In the genomic region with DNA sequence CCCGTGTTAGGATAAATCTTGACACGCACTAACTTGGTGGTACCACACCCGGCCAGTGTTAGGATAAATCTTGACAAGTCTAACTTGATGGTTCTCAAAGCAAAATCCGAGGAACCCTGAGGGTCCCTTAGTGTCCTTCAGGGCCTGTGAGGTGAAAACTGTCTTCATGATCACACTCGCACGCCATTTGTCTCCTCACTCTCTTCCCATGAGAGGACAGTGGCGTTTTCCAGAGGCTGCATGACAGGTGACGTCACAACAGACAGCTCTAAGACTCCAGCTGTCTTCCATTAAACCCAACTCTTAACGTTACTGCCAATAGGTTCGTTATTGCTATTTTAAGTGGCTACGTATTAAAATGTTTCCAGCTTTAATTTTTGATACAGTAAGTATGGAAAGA, we compare ENCODE assay signal across 16 cellular contexts. TPM values are rescaled to one million over a fixed set of nuclear protein-coding genes. Genes with fewer than 3 reads are reported as not detected.
A peak's percentile ranks its signal among the peaks of the same experiment; 100 is the strongest.
DNase-seq lines count a peak whose midpoint lies in the region; ATAC-seq and TF ChIP-seq lines count a peak whose summit lies in the region.
"Had no signal": no experiment of that assay in that cellular context is flagged by ENCODE, and none has a peak within 500 bp of the region (broad histone marks: within the 10 kb centered on the region; RNA-seq: fewer than 3 reads in every experiment).

No MANE protein-coding gene starts in this region.

- DNase-seq in adrenal gland (peak in 6 of 7 donors; percentile 48 to 73 (median 52)), Right ventricle myocardium superior (no peak), myocyte (ENCODE audit: low read depth) (peak; percentile 55), thyroid gland (no peak), NCI-H2029 treated with DMSO at 0.1 percent for 48 hours (lab: John Stamatoyannopoulos, UW) (no peak), ureter (ENCODE audit: low spot score) (no peak)
- DNase-seq in activated T-helper 1 cell treated with anti-CD3 and anti-CD28 coated beads, Interleukin-12 subunit alpha, Interleukin-12 subunit beta, Interleukin-2, Interleukin-4 antibody, amounts not matched to agents 30 ng/mL and 10 ng/mL and 1 ng/mL, durations not matched to agents 14 hours and 24 hours and 36 hours (ENCODE audit: low spot score): no peak
- DNase-seq: activated CD4-positive, alpha-beta T cell treated with anti-CD3 and anti-CD28 coated beads, Interleukin-2, amount 50 U/mL, for 1 hour; activated T-cell treated with anti-CD3 and anti-CD28 coated beads, Interleukin-2, amount 50 U/mL, for 48 hours; DMS79 treated with DMSO at 0.1 percent for 48 hours; foreskin melanocyte; T-helper 9 cell had no signal

- intact Hi-C loops in adrenal gland (cut with DNase I): no loop called here
- intact Hi-C loops in Right ventricle myocardium superior (cut with DNase I): no loop called here
- intact Hi-C loops in thyroid gland (cut with DNase I): no loop called here
- intact Hi-C loops in activated T-helper 1 cell treated with anti-CD3 and anti-CD28 coated beads, Interleukin-12 subunit alpha, Interleukin-12 subunit beta, Interleukin-2, Interleukin-4 antibody, amounts not matched to agents 30 ng/mL and 10 ng/mL and 1 ng/mL, durations not matched to agents 14 hours and 24 hours and 36 hours (cut with micrococcal nuclease): no loop called here

- peak overlapping the region; percentile 40 to 92 (median 86) for H3K27ac ChIP-seq in adrenal gland
- H3K27ac ChIP-seq in thyroid gland: peak overlapping the region; percentile 13 to 62 (median 41)
- H3K27ac ChIP-seq: thoracic aorta had no signal

- TF ChIP-seq CTCF in adrenal gland (IDR thresholded peaks at IDR 0.05) (no peak), thyroid gland (IDR thresholded peaks at IDR 0.05) (no peak)

- TF ChIP-seq POLR2A in adrenal gland (IDR thresholded peaks at IDR 0.05) (no peak), thyroid gland (IDR thresholded peaks at IDR 0.05) (no peak)

- H3K4me3 Mint-ChIP-seq in activated T-helper 1 cell treated with anti-CD3 and anti-CD28 coated beads, Interleukin-12 subunit alpha, Interleukin-12 subunit beta, Interleukin-2, Interleukin-4 antibody, amounts not matched to agents 30 ng/mL and 10 ng/mL and 1 ng/mL, durations not matched to agents 14 hours and 24 hours and 36 hours: no peak overlapping the region
- H3K4me3 Mint-ChIP-seq: neural crest cell had no signal

- H3K27me3 Mint-ChIP-seq in activated T-helper 1 cell treated with anti-CD3 and anti-CD28 coated beads, Interleukin-12 subunit alpha, Interleukin-12 subunit beta, Interleukin-2, Interleukin-4 antibody, amounts not matched to agents 30 ng/mL and 10 ng/mL and 1 ng/mL, durations not matched to agents 14 hours and 24 hours and 36 hours (ENCODE audit: insufficient read depth): peaks cover 16% of the 10 kb centered on the region

- no peaks in the 10 kb centered on the region for H3K36me3 Mint-ChIP-seq in activated T-helper 1 cell treated with anti-CD3 and anti-CD28 coated beads, Interleukin-12 subunit alpha, Interleukin-12 subunit beta, Interleukin-2, Interleukin-4 antibody, amounts not matched to agents 30 ng/mL and 10 ng/mL and 1 ng/mL, durations not matched to agents 14 hours and 24 hours and 36 hours (ENCODE audit: low read depth)

- H3K36me3 ChIP-seq in adrenal gland (replicated peaks in 1 of 2): no peaks in the 10 kb centered on the region
- H3K36me3 ChIP-seq in thyroid gland: no peaks in the 10 kb centered on the region
- H3K36me3 ChIP-seq: thoracic aorta had no signal

- H3K27ac Mint-ChIP-seq in activated T-helper 1 cell treated with anti-CD3 and anti-CD28 coated beads, Interleukin-12 subunit alpha, Interleukin-12 subunit beta, Interleukin-2, Interleukin-4 antibody, amounts not matched to agents 30 ng/mL and 10 ng/mL and 1 ng/mL, durations not matched to agents 14 hours and 24 hours and 36 hours: no peak overlapping the region

- H3K4me1 Mint-ChIP-seq in activated T-helper 1 cell treated with anti-CD3 and anti-CD28 coated beads, Interleukin-12 subunit alpha, Interleukin-12 subunit beta, Interleukin-2, Interleukin-4 antibody, amounts not matched to agents 30 ng/mL and 10 ng/mL and 1 ng/mL, durations not matched to agents 14 hours and 24 hours and 36 hours (ENCODE audit: low read depth): no peaks in the 10 kb centered on the region

- no peaks in the 10 kb centered on the region for H3K27me3 ChIP-seq in adrenal gland
- no peaks in the 10 kb centered on the region for H3K27me3 ChIP-seq in thyroid gland

- H3K4me1 ChIP-seq in adrenal gland (replicated peaks in 1 of 2) (peaks cover 22 to 29% of the 10 kb centered on the region in 2 donors), thyroid gland (no peaks in the 10 kb centered on the region)

- ATAC-seq in Right ventricle myocardium superior (ENCODE audit: poor library complexity): peak; percentile 57
- no peak for ATAC-seq in GM19324 (IDR thresholded peaks at IDR 0.05; ENCODE audit: low FRiP score, unreplicated experiment)

- no peaks in the 10 kb centered on the region for H3K9me3 Mint-ChIP-seq in activated T-helper 1 cell treated with anti-CD3 and anti-CD28 coated beads, Interleukin-12 subunit alpha, Interleukin-12 subunit beta, Interleukin-2, Interleukin-4 antibody, amounts not matched to agents 30 ng/mL and 10 ng/mL and 1 ng/mL, durations not matched to agents 14 hours and 24 hours and 36 hours
- H3K9me3 Mint-ChIP-seq: neural crest cell had no signal

- WGBS in adrenal gland, 4 donors: 41 to 66% (median 43%) methylated on average over 10 to 11 of the region's 11 CpGs
- WGBS in thyroid gland, 2 donors: 86 to 90% methylated on average over 11 of the region's 11 CpGs

- H3K9me3 ChIP-seq in adrenal gland (replicated peaks in 1 of 3) (no peaks in the 10 kb centered on the region), thyroid gland (no peaks in the 10 kb centered on the region)
- H3K9me3 ChIP-seq: thoracic aorta had no signal

- H3K4me3 ChIP-seq in adrenal gland (no peak overlapping the region), thyroid gland (replicated peaks in 1 of 3) (no peak overlapping the region)
- H3K4me3 ChIP-seq: thoracic aorta had no signal

RNA-seq across cellular contexts. Expression of gene CFAP74, which starts 13.8 kb away (rescaled TPM):
- total RNA-seq in adrenal gland: 1 to 10 TPM in 6 of 8 donors, under 1 TPM in 1, not detected in 1; 0.11 to 7.6 (median 2.8) TPM
- polyA plus RNA-seq in adrenal gland: 1 to 10 TPM in 2 of 3 donors, under 1 TPM in 1; 0.88 to 6.0 (median 4.0) TPM
- total RNA-seq in Right ventricle myocardium superior: not detected
- total RNA-seq in myocyte: not detected in 2 replicates
- polyA plus RNA-seq in myocyte (2012): not detected
- total RNA-seq in thyroid gland: under 1 TPM in 1 of 4 donors, not detected in 3; 0.13 TPM
- total RNA-seq in activated T-helper 1 cell treated with anti-CD3 and anti-CD28 coated beads, Interleukin-12 subunit alpha, Interleukin-12 subunit beta, Interleukin-2, Interleukin-4 antibody, amounts not matched to agents 30 ng/mL and 10 ng/mL and 1 ng/mL, durations not matched to agents 14 hours and 24 hours and 36 hours: not detected in 2 replicates
- total RNA-seq in ureter: 0.83 TPM
- total RNA-seq: dermis microvascular lymphatic vessel endothelial cell, thoracic aorta had no signal

RNA-seq across cellular contexts. Expression of gene GABRD, which starts 29.4 kb away (rescaled TPM):
- total RNA-seq in adrenal gland (1 to 10 TPM in 7 of 8 donors, not detected in 1; 1.2 to 4.4 (median 3.0) TPM), Right ventricle myocardium superior (0.43 TPM), myocyte (not detected in 2 replicates), thyroid gland (under 1 TPM in 2 of 4 donors, not detected in 2; 0.49 to 0.78 TPM), ureter (1.2 TPM)
- 1 to 10 TPM in 2 of 3 donors, under 1 TPM in 1; 0.75 to 6.6 (median 5.2) TPM for polyA plus RNA-seq in adrenal gland
- polyA plus RNA-seq in myocyte (2012): not detected
- total RNA-seq in activated T-helper 1 cell treated with anti-CD3 and anti-CD28 coated beads, Interleukin-12 subunit alpha, Interleukin-12 subunit beta, Interleukin-2, Interleukin-4 antibody, amounts not matched to agents 30 ng/mL and 10 ng/mL and 1 ng/mL, durations not matched to agents 14 hours and 24 hours and 36 hours: 0.26 TPM in 1 of 2 replicates, not detected in the other
- total RNA-seq: thoracic aorta had no signal

Comparison
In these comparisons a context has a peak if more than half of its experiments do, and no peak if none do; other contexts are left out.
1. DNase-seq: peak in adrenal gland (6 of 7) and myocyte (single experiment); none in Right ventricle myocardium superior (single experiment), thyroid gland (0 of 2), NCI-H2029 treated with DMSO at 0.1 percent for 48 hours (single experiment), activated T-helper 1 cell treated with anti-CD3 and anti-CD28 coated beads, Interleukin-12 subunit alpha, Interleukin-12 subunit beta, Interleukin-2, Interleukin-4 antibody, amounts not matched to agents 30 ng/mL and 10 ng/mL and 1 ng/mL, durations not matched to agents 14 hours and 24 hours and 36 hours (single experiment) and ureter (single experiment).